ENCODE assay signal across 22 cellular contexts in genomic region chr2:194672994-194673393, GRCh38.
"Had no signal": no experiment of that assay in that cellular context is flagged by ENCODE, and none has a peak within 500 bp of the region (broad histone marks: within the 10 kb centered on the region; RNA-seq: fewer than 3 reads in every experiment).

No MANE protein-coding gene starts in this region.

- H3K27me3 ChIP-seq: gastroesophageal sphincter, heart left ventricle, hepatocyte, ovary, sigmoid colon, testis, tibial artery had no signal

- H3K4me3 ChIP-seq: coronary artery, gastroesophageal sphincter, heart left ventricle, hepatocyte, lung, ovary, psoas muscle, sigmoid colon, testis, tibial artery had no signal

- DNase-seq: dermis blood vessel endothelial cell; effector memory CD4-positive, alpha-beta T cell; erythroblast; foreskin fibroblast; heart left ventricle; kidney; natural killer cell; occipital lobe; ovary; posterior cingulate gyrus; psoas muscle; right cardiac atrium; sigmoid colon; stimulated activated CD4-positive, alpha-beta T cell treated with anti-CD3 and anti-CD28 coated beads, Interleukin-4, amount 100 ng/mL, for 4 hours; stimulated activated naive CD8-positive, alpha-beta T cell treated with anti-CD3 and anti-CD28 coated beads, Interleukin-15, Interleukin-2, amounts not matched to agents 100 U/mL and 50 U/mL, for 24 hours; substantia nigra; testis; tibial artery had no signal

- H3K9me3 ChIP-seq: gastroesophageal sphincter, heart left ventricle, ovary, psoas muscle, testis, tibial artery had no signal

- H3K4me1 ChIP-seq: gastroesophageal sphincter, heart left ventricle, psoas muscle, sigmoid colon, testis, tibial artery had no signal

- H3K36me3 ChIP-seq: gastroesophageal sphincter, heart left ventricle, ovary, sigmoid colon, tibial artery had no signal

- H3K27ac ChIP-seq: coronary artery, gastroesophageal sphincter, heart left ventricle, hepatocyte, ovary, psoas muscle, sigmoid colon, testis, tibial artery had no signal
